Comparison of ENCODE assay signal across 22 cellular contexts in the genomic region with DNA sequence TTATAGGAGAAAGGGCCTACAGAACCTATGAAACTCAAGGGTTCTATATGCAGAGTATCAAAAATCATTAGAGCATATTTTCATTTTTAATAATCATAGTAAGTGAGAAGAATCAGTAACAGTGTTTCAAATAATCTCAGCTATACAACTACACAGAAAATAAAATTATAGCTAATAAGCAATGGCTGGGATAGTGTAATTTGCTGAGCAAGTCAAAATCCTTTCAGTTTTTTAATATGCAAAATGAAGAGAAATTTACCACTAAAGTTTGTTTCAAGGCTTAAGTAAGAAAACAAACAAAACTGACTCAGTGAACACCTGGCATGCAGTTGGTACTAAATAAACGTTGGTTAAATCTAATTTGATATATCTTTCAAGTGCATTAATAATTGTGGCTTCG.
"Had no signal": no experiment of that assay in that cellular context is flagged by ENCODE, and none has a peak within 500 bp of the region (broad histone marks: within the 10 kb centered on the region; RNA-seq: fewer than 3 reads in every experiment).

No MANE protein-coding gene starts in this region.

- H3K4me1 ChIP-seq: foreskin keratinocyte, left lung, sigmoid colon, spleen, tibial artery had no signal

- ATAC-seq: foreskin keratinocyte; left lung; natural killer cell; stimulated activated memory B cell treated with anti-CD40 and anti-IgM and Interleukin-4, amounts not matched to agents 10 μg/mL and 1 μg/mL and 100 μg/mL, for 72 hours; stimulated activated naive CD8-positive, alpha-beta T cell treated with anti-CD3 and anti-CD28 coated beads, Interleukin-15, Interleukin-2, amounts not matched to agents 100 U/mL and 50 U/mL, for 24 hours had no signal

- H3K4me2 ChIP-seq: hepatocyte had no signal

- H3K9me3 ChIP-seq: esophagus muscularis mucosa, left lung, ovary, sigmoid colon, spleen, testis, tibial artery had no signal

- DNase-seq: dermis blood vessel endothelial cell; effector memory CD4-positive, alpha-beta T cell; foreskin keratinocyte; kidney; left lung; natural killer cell; occipital lobe; ovary; retina; sigmoid colon; spleen; stimulated activated CD4-positive, alpha-beta T cell treated with anti-CD3 and anti-CD28 coated beads, Interleukin-4, amount 100 ng/mL, for 4 hours; stimulated activated naive CD8-positive, alpha-beta T cell treated with anti-CD3 and anti-CD28 coated beads, Interleukin-15, Interleukin-2, amounts not matched to agents 100 U/mL and 50 U/mL, for 24 hours; substantia nigra; testis; tibial artery had no signal

- H3K27ac ChIP-seq: coronary artery, foreskin keratinocyte, hepatocyte, left lung, ovary, sigmoid colon, skin epidermis, spleen, testis, tibial artery had no signal

- H3K36me3 ChIP-seq: esophagus muscularis mucosa, left lung, ovary, sigmoid colon, tibial artery had no signal

- H3K27me3 ChIP-seq: esophagus muscularis mucosa, foreskin keratinocyte, hepatocyte, left lung, ovary, sigmoid colon, spleen, testis, tibial artery had no signal

- H3K4me3 ChIP-seq: coronary artery, esophagus muscularis mucosa, hepatocyte, left lung, lung, ovary, sigmoid colon, skin epidermis, spleen, testis, tibial artery had no signal
